Comparison of ENCODE assay signal across 1 cellular context in the genomic region with DNA sequence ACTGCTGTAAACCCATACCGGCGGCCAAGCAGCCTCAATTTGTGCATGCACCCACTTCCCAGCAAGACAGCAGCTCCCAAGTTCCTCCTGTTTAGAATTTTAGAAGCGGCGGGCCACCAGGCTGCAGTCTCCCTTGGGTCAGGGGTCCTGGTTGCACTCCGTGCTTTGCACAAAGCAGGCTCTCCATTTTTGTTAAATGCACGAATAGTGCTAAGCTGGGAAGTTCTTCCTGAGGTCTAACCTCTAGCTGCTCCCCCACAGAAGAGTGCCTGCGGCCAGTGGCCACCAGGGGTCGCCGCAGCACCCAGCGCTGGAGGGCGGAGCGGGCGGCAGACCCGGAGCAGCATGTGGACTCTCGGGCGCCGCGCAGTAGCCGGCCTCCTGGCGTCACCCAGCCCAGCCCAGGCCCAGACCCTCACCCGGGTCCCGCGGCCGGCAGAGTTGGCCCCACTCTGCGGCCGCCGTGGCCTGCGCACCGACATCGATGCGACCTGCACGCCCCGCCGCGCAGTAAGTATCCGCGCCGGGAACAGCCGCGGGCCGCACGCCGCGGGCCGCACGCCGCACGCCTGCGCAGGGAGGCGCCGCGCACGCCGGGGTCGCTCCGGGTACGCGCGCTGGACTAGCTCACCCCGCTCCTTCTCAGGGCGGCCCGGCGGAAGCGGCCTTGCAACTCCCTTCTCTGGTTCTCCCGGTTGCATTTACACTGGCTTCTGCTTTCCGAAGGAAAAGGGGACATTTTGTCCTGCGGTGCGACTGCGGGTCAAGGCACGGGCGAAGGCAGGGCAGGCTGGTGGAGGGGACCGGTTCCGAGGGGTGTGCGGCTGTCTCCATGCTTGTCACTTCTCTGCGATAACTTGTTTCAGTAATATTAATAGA.
TF ChIP-seq lines count a peak whose summit lies in the region.

A gene (plus strand): TSS at position 315 of the 879 bp plus-strand sequence. CDS start 31 bp downstream, at position 346.

TF ChIP-seq in IMR-90, 13 proteins besides CTCF, POLR2A, EP300 and RAD21:
- TF ChIP-seq RCOR1 (IDR thresholded peaks at IDR 0.05; ENCODE audit: insufficient replicate concordance, low read length) (peak; percentile 100), CHD1 (IDR thresholded peaks at IDR 0.05; ENCODE audit: low read depth, low read length) (no peak), CEBPB (IDR thresholded peaks at IDR 0.05; ENCODE audit: low read depth, low read length) (no peak), MAZ (IDR thresholded peaks at IDR 0.05; ENCODE audit: borderline replicate concordance, low read depth, low read length) (peak; percentile 67; the same call in 1 of the 2 replicates), MAFK (IDR thresholded peaks at IDR 0.05; ENCODE audit: low read depth, low read length) (no peak), FOS (IDR thresholded peaks at IDR 0.05; ENCODE audit: low read depth, low read length) (0 out of 2 replicates have a peak, but pooled peaks have one; percentile 18), MXI1 (IDR thresholded peaks at IDR 0.05; ENCODE audit: borderline replicate concordance, low read depth, low read length) (peak; percentile 96), BHLHE40 (IDR thresholded peaks at IDR 0.05; ENCODE audit: low read depth, low read length) (peak; percentile 10; the same call in 1 of the 2 replicates), RFX5 (IDR thresholded peaks at IDR 0.05; ENCODE audit: low read depth, low read length) (no peak), NFE2L2 (IDR thresholded peaks at IDR 0.05; ENCODE audit: low read depth, low read length) (no peak), SMC3 (IDR thresholded peaks at IDR 0.05; ENCODE audit: low read depth, low read length) (peak; percentile 66)
- TF ChIP-seq, protein P1, sequence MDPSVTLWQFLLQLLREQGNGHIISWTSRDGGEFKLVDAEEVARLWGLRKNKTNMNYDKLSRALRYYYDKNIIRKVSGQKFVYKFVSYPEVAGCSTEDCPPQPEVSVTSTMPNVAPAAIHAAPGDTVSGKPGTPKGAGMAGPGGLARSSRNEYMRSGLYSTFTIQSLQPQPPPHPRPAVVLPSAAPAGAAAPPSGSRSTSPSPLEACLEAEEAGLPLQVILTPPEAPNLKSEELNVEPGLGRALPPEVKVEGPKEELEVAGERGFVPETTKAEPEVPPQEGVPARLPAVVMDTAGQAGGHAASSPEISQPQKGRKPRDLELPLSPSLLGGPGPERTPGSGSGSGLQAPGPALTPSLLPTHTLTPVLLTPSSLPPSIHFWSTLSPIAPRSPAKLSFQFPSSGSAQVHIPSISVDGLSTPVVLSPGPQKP (IDR thresholded peaks at IDR 0.05; ENCODE audit: borderline replicate concordance, low read depth, low read length) = no peak
- TF ChIP-seq, protein P2, sequence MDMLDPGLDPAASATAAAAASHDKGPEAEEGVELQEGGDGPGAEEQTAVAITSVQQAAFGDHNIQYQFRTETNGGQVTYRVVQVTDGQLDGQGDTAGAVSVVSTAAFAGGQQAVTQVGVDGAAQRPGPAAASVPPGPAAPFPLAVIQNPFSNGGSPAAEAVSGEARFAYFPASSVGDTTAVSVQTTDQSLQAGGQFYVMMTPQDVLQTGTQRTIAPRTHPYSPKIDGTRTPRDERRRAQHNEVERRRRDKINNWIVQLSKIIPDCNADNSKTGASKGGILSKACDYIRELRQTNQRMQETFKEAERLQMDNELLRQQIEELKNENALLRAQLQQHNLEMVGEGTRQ (IDR thresholded peaks at IDR 0.05; ENCODE audit: low read depth, low read length) = no peak
